27 cellular contexts compared by ENCODE assay signal in genomic region chr5:148838357-148838756, GRCh38. TPM values are rescaled to one million over a fixed set of nuclear protein-coding genes. Genes with fewer than 3 reads are reported as not detected.
DNase-seq lines count a peak whose midpoint lies in the region; ATAC-seq, FAIRE-seq and TF ChIP-seq lines count a peak whose summit lies in the region.
"Had no signal": no experiment of that assay in that cellular context is flagged by ENCODE, and none has a peak within 500 bp of the region (broad histone marks: within the 10 kb centered on the region; RNA-seq: fewer than 3 reads in every experiment).

No MANE protein-coding gene starts in this region.

- TF ChIP-seq POLR2A in gastrocnemius medialis (IDR thresholded peaks at IDR 0.05), result no peak
- no peak for TF ChIP-seq POLR2A in HepG2 (IDR thresholded peaks at IDR 0.05; ENCODE audit: insufficient read depth in 1 of 2, low read depth in 2 of 2, low read length in 2 of 2)

- H3K27me3 ChIP-seq in gastrocnemius medialis (no peaks in the 10 kb centered on the region), HepG2 (ENCODE audit: control insufficient read depth in 1 of 2, insufficient read depth in 2 of 2, low read length in 2 of 2) (no peaks in the 10 kb centered on the region)

- peaks cover 3 to 45% (median 20%) of the 10 kb centered on the region in 3 donors for H3K36me3 Mint-ChIP-seq in immature natural killer cell
- no peaks in the 10 kb centered on the region for H3K36me3 Mint-ChIP-seq in activated CD8-positive, alpha-beta T cell treated with anti-CD3 and anti-CD28 coated beads for 36 hours (ENCODE audit: low read depth)
- no peaks in the 10 kb centered on the region for H3K36me3 Mint-ChIP-seq in activated CD8-positive, alpha-beta T cell treated with anti-CD3 and anti-CD28 coated beads, Interleukin-2, amount 10 ng/mL, durations not matched to agents 7 days and 5 days (ENCODE audit: low read depth)

- H4K20me1 ChIP-seq in HepG2 (ENCODE audit: insufficient read depth, low read length), result no peaks in the 10 kb centered on the region

- no peak for TF ChIP-seq RAD21 in HepG2 (CRISPR knock-in tag; IDR thresholded peaks at IDR 0.05)

- H3K27ac Mint-ChIP-seq in immature natural killer cell, result peak overlapping the region; percentile 75 to 97 (median 93)
- H3K27ac Mint-ChIP-seq in activated CD8-positive, alpha-beta T cell treated with anti-CD3 and anti-CD28 coated beads for 36 hours, result no peak overlapping the region
- H3K27ac Mint-ChIP-seq in activated CD8-positive, alpha-beta T cell treated with anti-CD3 and anti-CD28 coated beads, Interleukin-2, amount 10 ng/mL, durations not matched to agents 7 days and 5 days, result no peak overlapping the region
- H3K27ac Mint-ChIP-seq: H9, HFFc6 had no signal

- H2AFZ ChIP-seq in HepG2 (ENCODE audit: low read length), result no peak overlapping the region
- H2AFZ ChIP-seq: GM23248 had no signal

- BruUV-seq in HepG2 (replicated peaks; lab: Mats Ljungman, UMichigan), result no TSS peak

- in situ Hi-C loops in gastrocnemius medialis (cut with MboI; ENCODE audit: low sequenced_read_pairs in 4 of 4), result loop anchor here in 1 of 4 donors (5.0 kb wide), 1 partner anchor 119 kb away; no protein-coding TSS in a partner anchor
- in situ Hi-C loops in HepG2 (cut with HindIII; ENCODE audit: extremely low pct_ligation_motif_present, low pct_unique_long_range_greater_than_20kb), result no loop called here

- DNase-seq in Right ventricle myocardium superior (no peak), left cardiac atrium (no peak), GM19239 (ENCODE audit: insufficient read length, low spot score) (no peak), immature natural killer cell (no peak), gastrocnemius medialis (peak in 1 of 2 donors; percentile 37), HepG2 (ENCODE audit: low spot score) (no peak)
- no peak for DNase-seq in activated CD8-positive, alpha-beta T cell treated with anti-CD3 and anti-CD28 coated beads for 36 hours
- no peak for DNase-seq in activated CD8-positive, alpha-beta T cell treated with anti-CD3 and anti-CD28 coated beads, Interleukin-2, amount 10 ng/mL, durations not matched to agents 7 days and 5 days
- DNase-seq: ACHN, C1 segment of cervical spinal cord, GM23248, H9, HFFc6, Karpas-422, MV-4-11, NCI-H1105 treated with DMSO at 0.1 percent for 48 hours, NCI-H2081, NCI-H2171, NCI-H345, NCI-H524 treated with DMSO at 0.1 percent for 48 hours, NCI-H82, OCI-M1, SHP77 treated with DMSO at 0.1 percent for 48 hours had no signal

- H3K4me3 ChIP-seq in gastrocnemius medialis (no peak overlapping the region), HepG2 (replicated peaks in 1 of 3; ENCODE audit: insufficient read depth in 1 of 3, low read depth in 2 of 3, low read length in 3 of 3) (no peak overlapping the region)
- H3K4me3 ChIP-seq: GM23248 had no signal

- WGBS in HepG2 (ENCODE audit: low lambda C conversion rate), result 14% methylated on average over 1 of the region's 1 CpG

- H3K4me1 ChIP-seq in gastrocnemius medialis, result peaks cover 79 to 81% of the 10 kb centered on the region in 2 donors
- no peaks in the 10 kb centered on the region for H3K4me1 ChIP-seq in HepG2 (ENCODE audit: insufficient read depth, low read length)

- H3K27ac ChIP-seq in gastrocnemius medialis (peak overlapping the region; percentile 52 to 96 (median 86)), HepG2 (ENCODE audit: extremely low read length, insufficient read depth, low read length) (no peak overlapping the region)
- H3K27ac ChIP-seq: GM23248 had no signal

- POLR2A ChIA-PET in activated CD8-positive, alpha-beta T cell treated with anti-CD3 and anti-CD28 coated beads for 36 hours (lab: Charles Lee), result no interaction called here
- POLR2A ChIA-PET in activated CD8-positive, alpha-beta T cell treated with anti-CD3 and anti-CD28 coated beads, Interleukin-2, amount 10 ng/mL, durations not matched to agents 7 days and 5 days (lab: Charles Lee), result no interaction called here
- POLR2A ChIA-PET in HepG2 (lab: Yijun Ruan, JAX), result no interaction called here

- no peak overlapping the region for H3K9ac ChIP-seq in HepG2 (ENCODE audit: insufficient read depth, low read depth, low read length)
- H3K9ac ChIP-seq: GM23248 had no signal

- H3K9me3 Mint-ChIP-seq in immature natural killer cell, result no peaks in the 10 kb centered on the region
- no peaks in the 10 kb centered on the region for H3K9me3 Mint-ChIP-seq in activated CD8-positive, alpha-beta T cell treated with anti-CD3 and anti-CD28 coated beads for 36 hours
- no peaks in the 10 kb centered on the region for H3K9me3 Mint-ChIP-seq in activated CD8-positive, alpha-beta T cell treated with anti-CD3 and anti-CD28 coated beads, Interleukin-2, amount 10 ng/mL, durations not matched to agents 7 days and 5 days (ENCODE audit: insufficient read depth)
- H3K9me3 Mint-ChIP-seq: H9, HFFc6, IgD-negative memory B cell had no signal

- CTCF ChIA-PET in activated CD8-positive, alpha-beta T cell treated with anti-CD3 and anti-CD28 coated beads for 36 hours (lab: Charles Lee), result interaction anchor here (1.0 to 3.1 kb wide), 4 partner anchors 9 to 119 kb away, joined by 3 to 11 read pairs (median 4); no protein-coding TSS in a partner anchor
- CTCF ChIA-PET in activated CD8-positive, alpha-beta T cell treated with anti-CD3 and anti-CD28 coated beads, Interleukin-2, amount 10 ng/mL, durations not matched to agents 7 days and 5 days (lab: Charles Lee), result interaction anchor here (2.4 kb wide), 1 partner anchor 119 kb away, joined by 8 read pairs; no protein-coding TSS in a partner anchor
- CTCF ChIA-PET in HepG2 (lab: Yijun Ruan, JAX; ENCODE audit: low intra/inter-chr PET ratio, low total read pairs), result no interaction called here

- H3K4me3 Mint-ChIP-seq in immature natural killer cell, result peak overlapping the region; percentile 16 to 58 (median 40)
- no peak overlapping the region for H3K4me3 Mint-ChIP-seq in activated CD8-positive, alpha-beta T cell treated with anti-CD3 and anti-CD28 coated beads for 36 hours
- no peak overlapping the region for H3K4me3 Mint-ChIP-seq in activated CD8-positive, alpha-beta T cell treated with anti-CD3 and anti-CD28 coated beads, Interleukin-2, amount 10 ng/mL, durations not matched to agents 7 days and 5 days
- H3K4me3 Mint-ChIP-seq: H9, HFFc6, IgD-negative memory B cell had no signal

- no peak for TF ChIP-seq EP300 in HepG2 (IDR thresholded peaks at IDR 0.05; ENCODE audit: low read depth in 2 of 2, low read length in 2 of 2)
- no peak for TF ChIP-seq EP300 in HepG2 (CRISPR knock-in tag; IDR thresholded peaks at IDR 0.05; ENCODE audit: borderline replicate concordance)

- TF ChIP-seq CTCF in gastrocnemius medialis (IDR thresholded peaks at IDR 0.05 in 4 of 5, conservative IDR thresholded peaks at IDR 0.05 in 1 of 5), result no peak
- no peak for TF ChIP-seq CTCF in activated CD8-positive, alpha-beta T cell treated with anti-CD3 and anti-CD28 coated beads for 36 hours (IDR thresholded peaks at IDR 0.05)
- TF ChIP-seq CTCF in HepG2 (CRISPR knock-in tag; IDR thresholded peaks at IDR 0.05), result no peak

- H3K4me1 Mint-ChIP-seq in immature natural killer cell, result peaks cover 94 to 99% of the 10 kb centered on the region in 2 donors
- H3K4me1 Mint-ChIP-seq in activated CD8-positive, alpha-beta T cell treated with anti-CD3 and anti-CD28 coated beads for 36 hours (ENCODE audit: low read depth), result peaks cover 27% of the 10 kb centered on the region
- H3K4me1 Mint-ChIP-seq in activated CD8-positive, alpha-beta T cell treated with anti-CD3 and anti-CD28 coated beads, Interleukin-2, amount 10 ng/mL, durations not matched to agents 7 days and 5 days (ENCODE audit: low read depth), result peaks cover 21% of the 10 kb centered on the region
- H3K4me1 Mint-ChIP-seq: H9 had no signal

- no peaks in the 10 kb centered on the region for H3K27me3 Mint-ChIP-seq in immature natural killer cell (ENCODE audit: low read depth in 3 of 3)
- H3K27me3 Mint-ChIP-seq in activated CD8-positive, alpha-beta T cell treated with anti-CD3 and anti-CD28 coated beads for 36 hours, result peaks cover 2% of the 10 kb centered on the region
- H3K27me3 Mint-ChIP-seq in activated CD8-positive, alpha-beta T cell treated with anti-CD3 and anti-CD28 coated beads, Interleukin-2, amount 10 ng/mL, durations not matched to agents 7 days and 5 days (ENCODE audit: low read depth), result peaks cover 36% of the 10 kb centered on the region

- no peaks in the 10 kb centered on the region for H3K36me3 ChIP-seq in gastrocnemius medialis
- H3K36me3 ChIP-seq in HepG2 (replicated peaks in 1 of 2; ENCODE audit: control insufficient read depth in 1 of 2, insufficient read depth in 2 of 2, low read length in 2 of 2), result no peaks in the 10 kb centered on the region

- FAIRE-seq in GM19239 (lab: Jason Lieb, UNC) (peak; percentile 54), HepG2 (lab: Jason Lieb, UNC) (no peak)
- FAIRE-seq: G401.6, GM12892, RCC 7860 had no signal

- intact Hi-C loops in Right ventricle myocardium superior (cut with DNase I), result no loop called here
- intact Hi-C loops in left cardiac atrium (cut with DNase I), result no loop called here
- intact Hi-C loops in gastrocnemius medialis (cut with DNase I; ENCODE audit: low total_unique reads), result no loop called here
- intact Hi-C loops in activated CD8-positive, alpha-beta T cell treated with anti-CD3 and anti-CD28 coated beads for 36 hours (cut with micrococcal nuclease), result no loop called here
- intact Hi-C loops in HepG2 (cut with micrococcal nuclease; ENCODE audit: unreplicated experiment), result no loop called here

- ATAC-seq in Right ventricle myocardium superior (ENCODE audit: poor library complexity) (peak; percentile 16), left cardiac atrium (no peak), gastrocnemius medialis (no peak), HepG2 (no peak)
- no peak for ATAC-seq in activated CD8-positive, alpha-beta T cell treated with anti-CD3 and anti-CD28 coated beads for 36 hours
- no peak for ATAC-seq in activated CD8-positive, alpha-beta T cell treated with anti-CD3 and anti-CD28 coated beads, Interleukin-2, amount 10 ng/mL, durations not matched to agents 7 days and 5 days

- H3K4me2 ChIP-seq in HepG2 (ENCODE audit: low read depth, low read length), result no peak overlapping the region

- H3K9me3 ChIP-seq in gastrocnemius medialis (no peaks in the 10 kb centered on the region), HepG2 (ENCODE audit: low read length) (no peaks in the 10 kb centered on the region)

- no peaks in the 10 kb centered on the region for H3K79me2 ChIP-seq in HepG2 (ENCODE audit: insufficient read depth, low read length)

RNA-seq across cellular contexts. Expression of gene ADRB2, which starts 11.9 kb away (rescaled TPM):
- 5.6 TPM for total RNA-seq in Right ventricle myocardium superior
- 1 to 10 TPM; 3.3 to 5.8 TPM for total RNA-seq in left cardiac atrium
- polyA plus RNA-seq in immature natural killer cell, result 10 to 100 TPM; 34.4 to 65.2 (median 54.1) TPM
- 10 to 100 TPM in 1 of 4 donors, 1 to 10 TPM in 3; 4.2 to 17.3 (median 6.8) TPM for total RNA-seq in gastrocnemius medialis
- under 1 TPM; 0.81 to 0.98 TPM for total RNA-seq in activated CD8-positive, alpha-beta T cell treated with anti-CD3 and anti-CD28 coated beads for 36 hours
- 1 to 10 TPM; 2.2 to 2.3 TPM for total RNA-seq in activated CD8-positive, alpha-beta T cell treated with anti-CD3 and anti-CD28 coated beads, Interleukin-2, amount 10 ng/mL, durations not matched to agents 7 days and 5 days
- total RNA-seq in HepG2 (2016; rRNA removed; fragmentation: Illumina TruSeq; extraction: Trizol), result not detected in 2 replicates
- total RNA-seq in HepG2 (2016; cell fraction: cytosol; rRNA removed; fragmentation: Illumina TruSeq; extraction: Trizol; ENCODE audit: low read depth), result not detected in 2 replicates
- total RNA-seq in HepG2 (2016; cell fraction: insoluble cytoplasmic fraction; rRNA removed; fragmentation: Illumina TruSeq; extraction: Trizol), result not detected in 2 replicates
- total RNA-seq in HepG2 (2016; cell fraction: membrane; rRNA removed; fragmentation: Illumina TruSeq; extraction: Trizol), result not detected in 2 replicates
- not detected in 2 replicates for total RNA-seq in HepG2 (2016; cell fraction: nucleus; rRNA removed; fragmentation: Illumina TruSeq; extraction: Trizol)
- polyA plus RNA-seq in HepG2 (2011; rRNA removed), result 0.01 TPM in 1 of 2 replicates, not detected in the other
- polyA plus RNA-seq in HepG2 (2011; cell fraction: cytosol; rRNA removed), result not detected in 2 replicates
- polyA plus RNA-seq in HepG2 (2011; cell fraction: nucleus; rRNA removed), result not detected in 2 replicates
- not detected in 2 replicates for polyA plus RNA-seq in HepG2 (2012)
- polyA plus RNA-seq in HepG2 (2016; cell fraction: cytosol; fragmentation: Illumina TruSeq; extraction: Trizol; ENCODE audit: low read depth), result not detected in 2 replicates
- polyA plus RNA-seq in HepG2 (2016; cell fraction: insoluble cytoplasmic fraction; fragmentation: Illumina TruSeq; extraction: Trizol; ENCODE audit: low read depth), result not detected in 2 replicates
- polyA plus RNA-seq in HepG2 (2016; cell fraction: membrane; fragmentation: Illumina TruSeq; extraction: Trizol; ENCODE audit: low read depth), result not detected in 2 replicates
- not detected in 2 replicates for polyA plus RNA-seq in HepG2 (2016; cell fraction: nucleus; fragmentation: Illumina TruSeq; extraction: Trizol; ENCODE audit: insufficient read depth, low read depth)
- polyA minus RNA-seq in HepG2 (2011; rRNA and poly(A)+ RNA removed; ENCODE audit: low replicate concordance), result 0.06 and 2.5 TPM in 2 replicates
- not detected in 2 replicates for polyA minus RNA-seq in HepG2 (2011; cell fraction: cytosol; rRNA and poly(A)+ RNA removed)
- polyA minus RNA-seq in HepG2 (2011; cell fraction: nucleus; rRNA and poly(A)+ RNA removed), result not detected in 2 replicates

Comparison
In these comparisons a context has a peak if more than half of its experiments do, and no peak if none do; other contexts are left out.
1. H3K27ac Mint-ChIP-seq: peak in immature natural killer cell (6 of 6); none in activated CD8-positive, alpha-beta T cell treated with anti-CD3 and anti-CD28 coated beads for 36 hours (single experiment) and activated CD8-positive, alpha-beta T cell treated with anti-CD3 and anti-CD28 coated beads, Interleukin-2, amount 10 ng/mL, durations not matched to agents 7 days and 5 days (single experiment).
2. H3K4me3 Mint-ChIP-seq: peak in immature natural killer cell (5 of 5); none in activated CD8-positive, alpha-beta T cell treated with anti-CD3 and anti-CD28 coated beads for 36 hours (single experiment) and activated CD8-positive, alpha-beta T cell treated with anti-CD3 and anti-CD28 coated beads, Interleukin-2, amount 10 ng/mL, durations not matched to agents 7 days and 5 days (single experiment).